17 cellular contexts compared by ENCODE assay signal in the genomic region with DNA sequence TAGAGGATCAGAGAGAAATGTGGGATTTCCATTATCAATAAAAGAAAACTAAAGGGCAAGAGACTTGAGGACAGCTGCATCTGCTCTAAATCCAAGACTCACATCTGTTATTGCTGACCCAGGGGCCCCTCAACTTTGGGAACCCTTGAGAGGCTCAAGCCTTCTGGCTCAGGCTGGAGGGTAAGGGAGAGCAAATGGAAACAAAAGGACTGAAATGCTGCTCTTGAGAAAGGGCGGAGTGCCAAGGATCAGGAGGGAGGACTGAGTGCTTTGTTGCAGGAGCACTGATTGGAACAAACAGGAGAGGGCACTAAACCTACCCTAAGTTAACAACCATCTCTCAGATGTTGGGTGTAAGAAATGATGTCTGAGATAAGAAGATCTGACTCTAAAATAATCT.
DNase-seq lines count a peak whose midpoint lies in the region; ATAC-seq and TF ChIP-seq lines count a peak whose summit lies in the region.
"Had no signal": no experiment of that assay in that cellular context is flagged by ENCODE, and none has a peak within 500 bp of the region (broad histone marks: within the 10 kb centered on the region; RNA-seq: fewer than 3 reads in every experiment).

No MANE protein-coding gene starts in this region.

- 84 to 95% (median 92%) methylated on average over 1 of the region's 1 CpG for WGBS in psoas muscle, 3 donors

- H3K4me3 ChIP-seq in psoas muscle, result no peak overlapping the region
- H3K4me3 ChIP-seq: K562 had no signal

- intact Hi-C loops in psoas muscle (cut with DNase I), result no loop called here

- in situ Hi-C loops in GM13977 (cut with MboI; ENCODE audit: low pct_unique_long_range_greater_than_20kb, low sequenced_read_pairs, unreplicated experiment), result no loop called here

- DNase-seq in NCI-H2029 (lab: John Stamatoyannopoulos, UW) (peak; percentile 6), NCI-H2029 treated with DMSO at 0.1 percent for 48 hours (lab: John Stamatoyannopoulos, UW) (no peak), NCI-H1092 (lab: John Stamatoyannopoulos, UW) (peak; percentile 11), globus pallidus (ENCODE audit: low spot score) (peak; percentile 59), pons (ENCODE audit: low spot score) (peak; percentile 48), GM13977 (ENCODE audit: low spot score) (no peak), T-helper 9 cell (no peak), psoas muscle (no peak)
- DNase-seq: AML-193, DND-41, GOT3, NCI-H187 treated with DMSO at 0.1 percent for 48 hours, NCI-H774, SHP77, SK-N-SH had no signal

- H3K27me3 ChIP-seq in psoas muscle (ENCODE audit: insufficient read depth in 3 of 3, low read length in 2 of 3), result no peaks in the 10 kb centered on the region

- H3K27ac ChIP-seq in psoas muscle, result no peak overlapping the region
- H3K27ac ChIP-seq: 22Rv1 had no signal

- TF ChIP-seq CTCF in GM13977 (IDR thresholded peaks at IDR 0.05; ENCODE audit: extremely low read depth, insufficient read depth, missing control alignments), result no peak
- TF ChIP-seq CTCF in psoas muscle (IDR thresholded peaks at IDR 0.05), result no peak

- ATAC-seq in psoas muscle, result no peak
- ATAC-seq: K562 had no signal

- H3K36me3 ChIP-seq in psoas muscle (ENCODE audit: insufficient read depth in 1 of 2, low read depth in 1 of 2), result no peaks in the 10 kb centered on the region

- H3K4me1 ChIP-seq in psoas muscle, result no peaks in the 10 kb centered on the region

- no peaks in the 10 kb centered on the region for H3K9me3 ChIP-seq in psoas muscle
- H3K9me3 ChIP-seq: SK-N-SH had no signal

Comparison
In these comparisons a context has a peak if more than half of its experiments do, and no peak if none do; other contexts are left out.
1. DNase-seq: peak in NCI-H2029 (single experiment), NCI-H1092 (single experiment), globus pallidus (single experiment) and pons (single experiment); none in NCI-H2029 treated with DMSO at 0.1 percent for 48 hours (single experiment), GM13977 (single experiment), T-helper 9 cell (single experiment) and psoas muscle (0 of 2).